In genomic region chr22:48187272-48187855, GRCh38 we compare ENCODE assay signal across 20 cellular contexts.
DNase-seq lines count a peak whose midpoint lies in the region; ATAC-seq, FAIRE-seq and TF ChIP-seq lines count a peak whose summit lies in the region.
"Had no signal": no experiment of that assay in that cellular context is flagged by ENCODE, and none has a peak within 500 bp of the region (broad histone marks: within the 10 kb centered on the region; RNA-seq: fewer than 3 reads in every experiment).

No MANE protein-coding gene starts in this region.

- FAIRE-seq in A549 (lab: Jason Lieb, UNC) = no peak
- FAIRE-seq: G401.6, GM12878 had no signal

- CTCF ChIA-PET in A549 (lab: Yijun Ruan, JAX) = no interaction called here

- H3K9me3 Mint-ChIP-seq in stimulated activated effector memory CD8-positive, alpha-beta T cell treated with anti-CD3 and anti-CD28 coated beads, Interleukin-12 subunit alpha, Interleukin-12 subunit beta, amount 100 ng/mL, for 72 hours = peaks cover 9% of the 10 kb centered on the region

- H3K27ac Mint-ChIP-seq in stimulated activated effector memory CD8-positive, alpha-beta T cell treated with anti-CD3 and anti-CD28 coated beads, Interleukin-12 subunit alpha, Interleukin-12 subunit beta, amount 100 ng/mL, for 72 hours = no peak overlapping the region
- H3K27ac Mint-ChIP-seq: CD14-positive monocyte had no signal

- no peak for DNase-seq in A549 (ENCODE audit: low read depth in 1 of 2, low spot score in 1 of 2)
- peak; percentile 57 for DNase-seq in COLO668 (lab: John Stamatoyannopoulos, UW; ENCODE audit: unreplicated experiment)
- DNase-seq in SHP77 treated with DMSO at 0.1 percent for 48 hours (lab: John Stamatoyannopoulos, UW) = peak; percentile 12
- peak; percentile 32 for DNase-seq in left kidney (ENCODE audit: low read depth, low spot score)
- DNase-seq in esophagus squamous epithelium (lab: John Stamatoyannopoulos, UW) = no peak
- no peak for DNase-seq in hypothalamus (lab: John Stamatoyannopoulos, UW)
- DNase-seq in retina = no peak
- no peak for DNase-seq in stimulated activated effector memory CD8-positive, alpha-beta T cell treated with anti-CD3 and anti-CD28 coated beads, Interleukin-12 subunit alpha, Interleukin-12 subunit beta, amount 100 ng/mL, for 72 hours (ENCODE audit: low spot score in 2 of 2)
- DNase-seq: ACHN, AML-193, Calu3, DMS79 treated with DMSO at 0.1 percent for 48 hours, NCI-H1092 treated with DMSO at 0.1 percent for 48 hours, NCI-H510A had no signal

- TF ChIP-seq RAD21 in A549 (conservative IDR thresholded peaks at IDR 0.05 in 1 of 2, IDR thresholded peaks at IDR 0.05 in 1 of 2) = no peak

- H3K4me3 Mint-ChIP-seq in stimulated activated effector memory CD8-positive, alpha-beta T cell treated with anti-CD3 and anti-CD28 coated beads, Interleukin-12 subunit alpha, Interleukin-12 subunit beta, amount 100 ng/mL, for 72 hours = no peak overlapping the region
- H3K4me3 Mint-ChIP-seq: CD14-positive monocyte had no signal

- peaks cover 10% of the 10 kb centered on the region; the same call in 1 of the 3 replicates for H3K9me3 ChIP-seq in A549
- peaks cover 0 to 14% (median 0%) of the 10 kb centered on the region in 3 donors for H3K9me3 ChIP-seq in esophagus squamous epithelium

- no peak for TF ChIP-seq EP300 in A549 (IDR thresholded peaks at IDR 0.05)

- peaks cover 34% of the 10 kb centered on the region for H3K4me1 Mint-ChIP-seq in stimulated activated effector memory CD8-positive, alpha-beta T cell treated with anti-CD3 and anti-CD28 coated beads, Interleukin-12 subunit alpha, Interleukin-12 subunit beta, amount 100 ng/mL, for 72 hours
- H3K4me1 Mint-ChIP-seq: CD14-positive monocyte had no signal

- no peak for TF ChIP-seq POLR2A in A549 (IDR thresholded peaks at IDR 0.05; ENCODE audit: low read length)
- TF ChIP-seq POLR2A in esophagus squamous epithelium (IDR thresholded peaks at IDR 0.05) = no peak

- peak overlapping the region in 1 of 2 experiments; percentile 37; a peak in 3 of 6 replicates for H3K27ac ChIP-seq in A549
- no peak overlapping the region for H3K27ac ChIP-seq in esophagus squamous epithelium
- H3K27ac ChIP-seq: KMS-11, SK-N-MC had no signal

- POLR2A ChIA-PET in A549 (lab: Yijun Ruan, JAX) = no interaction called here

- no peak for ATAC-seq in A549
- no peak for ATAC-seq in stimulated activated effector memory CD8-positive, alpha-beta T cell treated with anti-CD3 and anti-CD28 coated beads, Interleukin-12 subunit alpha, Interleukin-12 subunit beta, amount 100 ng/mL, for 72 hours
- ATAC-seq: GM12878, Panc1 had no signal

- peak overlapping the region; percentile 44; the same call in 1 of the 3 replicates for H3K4me2 ChIP-seq in A549
- H3K4me2 ChIP-seq: KMS-11 had no signal

- H3K4me3 ChIP-seq in A549 (no peak overlapping the region), esophagus squamous epithelium (no peak overlapping the region)
- H3K4me3 ChIP-seq: GM12878, SK-N-MC had no signal

- H3K36me3 Mint-ChIP-seq in stimulated activated effector memory CD8-positive, alpha-beta T cell treated with anti-CD3 and anti-CD28 coated beads, Interleukin-12 subunit alpha, Interleukin-12 subunit beta, amount 100 ng/mL, for 72 hours = no peaks in the 10 kb centered on the region
- H3K36me3 Mint-ChIP-seq: CD14-positive monocyte had no signal

- intact Hi-C loops in esophagus squamous epithelium (cut with DNase I) = no loop called here

- peaks cover 0 to 11% (median 0%) of the 10 kb centered on the region in 4 donors for H3K27me3 ChIP-seq in esophagus squamous epithelium

- H3K4me1 ChIP-seq in A549 = peaks cover 16% of the 10 kb centered on the region
- no peaks in the 10 kb centered on the region for H3K4me1 ChIP-seq in esophagus squamous epithelium

- no peak for TF ChIP-seq CTCF in A549 (IDR thresholded peaks at IDR 0.05)
- TF ChIP-seq CTCF in esophagus squamous epithelium (IDR thresholded peaks at IDR 0.05) = no peak

- 75% methylated on average over 11 of the region's 11 CpGs for WGBS in A549 (ENCODE audit: missing lambda C conversion rate)
- WGBS in esophagus squamous epithelium, 2 donors = 64 to 66% methylated on average over 5 to 7 of the region's 11 CpGs

- H3K36me3 ChIP-seq in esophagus squamous epithelium = no peaks in the 10 kb centered on the region

TF ChIP-seq in A549, 52 proteins besides CTCF, POLR2A, EP300 and RAD21:
- TF ChIP-seq KDM1A (IDR thresholded peaks at IDR 0.05; ENCODE audit: low read depth) (no peak), MYC (IDR thresholded peaks at IDR 0.05; ENCODE audit: borderline replicate concordance, low read length) (no peak), ZC3H11A (IDR thresholded peaks at IDR 0.05) (no peak), TP53 (CRISPR knock-in tag; IDR thresholded peaks at IDR 0.05) (no peak), BCL3 (IDR thresholded peaks at IDR 0.05) (no peak), NPAS2 (CRISPR knock-in tag; IDR thresholded peaks at IDR 0.05; ENCODE audit: borderline replicate concordance) (no peak), RARB (CRISPR knock-in tag; IDR thresholded peaks at IDR 0.05) (no peak), POLR2AphosphoS2 (conservative IDR thresholded peaks at IDR 0.05; ENCODE audit: low read length) (no peak)
TF ChIP-seq in A549: peak in this region for 0.

Comparison
In these comparisons a context has a peak if more than half of its experiments do, and no peak if none do; other contexts are left out.
1. DNase-seq: peak in COLO668 (single experiment), SHP77 treated with DMSO at 0.1 percent for 48 hours (single experiment) and left kidney (single experiment); none in A549 (0 of 2), esophagus squamous epithelium (single experiment), hypothalamus (0 of 51), retina (single experiment) and stimulated activated effector memory CD8-positive, alpha-beta T cell treated with anti-CD3 and anti-CD28 coated beads, Interleukin-12 subunit alpha, Interleukin-12 subunit beta, amount 100 ng/mL, for 72 hours (0 of 2).